In genomic region chr5:50445281-50445949, GRCh38 we compare ENCODE assay signal across 9 cellular contexts. TPM values are rescaled to one million over a fixed set of nuclear protein-coding genes. Genes with fewer than 3 reads are reported as not detected.
A peak's percentile ranks its signal among the peaks of the same experiment; 100 is the strongest.
DNase-seq lines count a peak whose midpoint lies in the region; ATAC-seq and TF ChIP-seq lines count a peak whose summit lies in the region.
"Had no signal": no experiment of that assay in that cellular context is flagged by ENCODE, and none has a peak within 500 bp of the region (broad histone marks: within the 10 kb centered on the region; RNA-seq: fewer than 3 reads in every experiment).

No MANE protein-coding gene starts in this region.

- no peak overlapping the region for H3K4me3 ChIP-seq in GM12864 (ENCODE audit: low read depth, low read length)
- H3K4me3 ChIP-seq in GM23338, result no peak overlapping the region

- H3K4me1 Mint-ChIP-seq in GM23338, result peaks cover 12% of the 10 kb centered on the region; the same call in 2 of the 3 replicates

- peaks cover 3% of the 10 kb centered on the region; the same call in 1 of the 2 replicates for H3K9me2 ChIP-seq in GM23338 (ENCODE audit: insufficient read depth)

- H3K27ac Mint-ChIP-seq in activated naive CD4-positive, alpha-beta T cell treated with anti-CD3 and anti-CD28 coated beads, Interleukin-2, amount 50 U/mL, for 72 hours, result peak overlapping the region; percentile 12 to 66
- H3K27ac Mint-ChIP-seq in GM23338, result no peak overlapping the region

- no peaks in the 10 kb centered on the region for H3K36me3 ChIP-seq in GM23338 (ENCODE audit: insufficient read depth)
- H3K36me3 ChIP-seq: heart right ventricle had no signal

- TF ChIP-seq CTCF in GM12864 (IDR thresholded peaks at IDR 0.05; ENCODE audit: low read depth, low read length, missing control alignments), result no peak
- TF ChIP-seq CTCF in GM23338 (conservative IDR thresholded peaks at IDR 0.05; ENCODE audit: low read depth in 2 of 2), result no peak

- no peaks in the 10 kb centered on the region for H3F3A ChIP-seq in GM23338 (replicated peaks; ENCODE audit: low read depth)

- peaks cover 0 to 14% of the 10 kb centered on the region in 2 donors for H3K9me3 Mint-ChIP-seq in activated naive CD4-positive, alpha-beta T cell treated with anti-CD3 and anti-CD28 coated beads, Interleukin-2, amount 50 U/mL, for 72 hours
- H3K9me3 Mint-ChIP-seq in GM23338, result peaks cover 10% of the 10 kb centered on the region

- ATAC-seq in GM21367 (IDR thresholded peaks at IDR 0.05; ENCODE audit: unreplicated experiment) (peak; percentile 75), HG03460 (IDR thresholded peaks at IDR 0.05; ENCODE audit: unreplicated experiment) (peak; percentile 69), GM23338 (no peak)
- peak; percentile 39 to 49 for ATAC-seq in activated naive CD4-positive, alpha-beta T cell treated with anti-CD3 and anti-CD28 coated beads, Interleukin-2, amount 50 U/mL, for 72 hours

- H3K4me3 Mint-ChIP-seq in GM23338, result no peak overlapping the region

- H3K4me2 ChIP-seq in GM23338, result no peak overlapping the region

- peaks cover 0 to 16% of the 10 kb centered on the region in 2 donors for H3K36me3 Mint-ChIP-seq in activated naive CD4-positive, alpha-beta T cell treated with anti-CD3 and anti-CD28 coated beads, Interleukin-2, amount 50 U/mL, for 72 hours
- H3K36me3 Mint-ChIP-seq in GM23338 (ENCODE audit: low read depth), result no peaks in the 10 kb centered on the region; the same call in 2 of the 3 replicates

- H3K27me3 ChIP-seq in GM23338 (ENCODE audit: insufficient read depth), result no peaks in the 10 kb centered on the region

- in situ Hi-C loops in ACHN (cut with HindIII; ENCODE audit: low pct_ligation_motif_present, low pct_unique_long_range_greater_than_20kb, low sequenced_read_pairs), result no loop called here

- no peaks in the 10 kb centered on the region for H4K20me1 ChIP-seq in GM23338 (replicated peaks; ENCODE audit: insufficient read depth)

- no peaks in the 10 kb centered on the region for H3K79me2 ChIP-seq in GM23338 (replicated peaks; ENCODE audit: insufficient read depth)

- H3K4me1 ChIP-seq in GM23338 (ENCODE audit: insufficient read depth), result peaks cover 3% of the 10 kb centered on the region; the same call in 1 of the 2 replicates

- H2AFZ ChIP-seq in GM23338, result no peak overlapping the region

- H3K27me3 Mint-ChIP-seq in GM23338 (ENCODE audit: insufficient read depth, low read depth, poor library complexity), result peaks cover 6% of the 10 kb centered on the region

- H3K27ac ChIP-seq in GM23338 (ENCODE audit: low read depth), result no peak overlapping the region

- peak; percentile 68 for DNase-seq in GM12864 (ENCODE audit: low read depth)
- DNase-seq in activated naive CD4-positive, alpha-beta T cell treated with anti-CD3 and anti-CD28 coated beads, Interleukin-2, amount 50 U/mL, for 72 hours (ENCODE audit: low spot score in 2 of 2), result no peak
- no peak for DNase-seq in GM23338 (ENCODE audit: low spot score)
- DNase-seq in NCI-H1930 (lab: John Stamatoyannopoulos, UW), result no peak
- DNase-seq in ACHN, result no peak
- DNase-seq in hippocampal formation (lab: John Stamatoyannopoulos, UW), result no peak
- DNase-seq: heart right ventricle had no signal

TF ChIP-seq in GM23338, 12 proteins besides CTCF, POLR2A, EP300 and RAD21:
- TF ChIP-seq POLR2AphosphoS5 (IDR thresholded peaks at IDR 0.05; ENCODE audit: low read depth) (no peak), ZNF331 (CRISPR knock-in tag; IDR thresholded peaks at IDR 0.05; ENCODE audit: low read depth) (no peak)

RNA-seq across cellular contexts. Expression of gene EMB, which starts 4.3 kb away (rescaled TPM):
- 10 to 100 TPM; 49.4 to 59.9 TPM for total RNA-seq in activated naive CD4-positive, alpha-beta T cell treated with anti-CD3 and anti-CD28 coated beads, Interleukin-2, amount 50 U/mL, for 72 hours
- 35.5 and 40.0 TPM in 2 replicates for total RNA-seq in GM23338 (2014; rRNA removed; shearing (Covaris generic))
- polyA plus RNA-seq in GM23338 (2016; fragmentation: Nextera tagmentation; extraction: Ambion mirVana), result 24.6 and 27.5 TPM in 2 replicates
